In the genomic region with DNA sequence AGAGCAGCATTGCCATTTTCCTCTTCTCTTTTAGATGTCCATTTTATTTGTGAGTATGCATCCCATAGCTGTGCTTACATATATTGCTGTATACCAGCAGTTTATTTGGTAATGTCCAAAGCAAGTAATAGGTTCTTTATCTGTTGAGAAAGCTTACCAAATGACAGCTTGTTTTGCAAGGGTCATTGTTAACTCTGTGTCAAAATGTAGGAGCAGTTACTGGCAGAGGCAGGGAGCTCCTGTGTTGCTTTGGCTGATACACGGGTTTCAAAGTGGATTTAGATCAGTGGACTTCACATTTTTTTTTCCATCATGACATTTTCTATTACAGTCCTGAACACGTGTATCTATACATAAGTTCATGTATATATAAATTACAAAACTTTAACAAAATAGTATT, we compare ENCODE assay signal across 21 cellular contexts. TPM values are rescaled to one million over a fixed set of nuclear protein-coding genes. Genes with fewer than 3 reads are reported as not detected.
"Had no signal": no experiment of that assay in that cellular context is flagged by ENCODE, and none has a peak within 500 bp of the region (broad histone marks: within the 10 kb centered on the region; RNA-seq: fewer than 3 reads in every experiment).

No MANE protein-coding gene starts in this region.

- DNase-seq: activated CD4-positive, alpha-beta T cell treated with anti-CD3 and anti-CD28 coated beads, Interleukin-2, amount 50 U/mL, for 4 hours; activated gamma-delta T cell; activated T-cell treated with anti-CD3 and anti-CD28 coated beads, Interleukin-2, amount 50 U/mL, for 72 hours; anterior cingulate cortex; cortex of kidney; effector CD4-positive, alpha-beta T cell; esophagus squamous epithelium; islet precursor cell; left lung; mammary epithelial cell; mucosa of descending colon; naive B cell; SK-N-SH had no signal

- H3K4me1 ChIP-seq: prostate gland had no signal

- H3K27ac ChIP-seq: esophagus squamous epithelium, prostate gland, right atrium auricular region, thoracic aorta had no signal

- H3K4me3 ChIP-seq: esophagus squamous epithelium, left lung, mucosa of descending colon, prostate gland, right atrium auricular region, thoracic aorta had no signal

- H3K27me3 ChIP-seq: esophagus squamous epithelium, left lung, right atrium auricular region had no signal

- ATAC-seq: activated T-cell treated with anti-CD3 and anti-CD28 coated beads, Interleukin-2, amount 50 U/mL, for 72 hours; mucosa of descending colon had no signal

- H3K9me3 ChIP-seq: esophagus squamous epithelium, left lung, mucosa of descending colon, prostate gland, right atrium auricular region, SK-N-SH, thoracic aorta had no signal

- H3K36me3 ChIP-seq: prostate gland had no signal

RNA-seq across cellular contexts. Expression of a gene that starts 38.1 kb away (rescaled TPM):
- total RNA-seq: activated CD8-positive, alpha-beta memory T cell treated with anti-CD3 and anti-CD28 coated beads for 36 hours; endothelial cell of umbilical vein; esophagus squamous epithelium; left lung; mammary epithelial cell; mucosa of descending colon; osteoblast; prostate gland; right atrium auricular region; skeletal muscle tissue; thoracic aorta; ureter had no signal
- polyA plus RNA-seq: endothelial cell of umbilical vein, mammary epithelial cell, SK-N-SH had no signal
